ENCODE assay signal across 41 cellular contexts in the genomic region with DNA sequence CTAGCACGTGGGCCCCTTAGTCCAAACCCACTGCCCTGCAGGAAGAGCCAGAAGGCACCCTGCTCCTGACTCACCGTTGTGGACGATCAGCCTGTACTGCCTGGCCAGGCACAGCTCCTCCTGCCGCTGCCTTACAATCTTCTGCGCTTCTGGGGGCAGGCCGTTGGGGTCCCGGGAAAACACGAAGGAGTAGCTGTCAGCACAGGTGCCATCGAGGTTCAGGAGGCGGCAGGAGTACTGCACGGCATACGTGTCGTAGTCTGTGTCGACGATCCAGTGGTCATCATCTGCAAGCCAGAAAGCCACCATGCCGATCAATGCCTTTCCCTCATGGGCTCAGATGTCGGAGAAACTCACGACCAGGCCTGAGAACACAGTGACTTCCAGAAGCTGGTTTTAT. TPM values are rescaled to one million over a fixed set of nuclear protein-coding genes. Genes with fewer than 3 reads are reported as not detected.
"Had no signal": no experiment of that assay in that cellular context is flagged by ENCODE, and none has a peak within 500 bp of the region (broad histone marks: within the 10 kb centered on the region; RNA-seq: fewer than 3 reads in every experiment).

No MANE protein-coding gene starts in this region.

- FAIRE-seq: bronchial epithelial cell, TTC549 had no signal

- H3K9me3 Mint-ChIP-seq: activated B cell treated with CpG ODN at 0.5 μM for 24 hours; activated CD4-positive, alpha-beta memory T cell treated with anti-CD3 and anti-CD28 coated beads for 36 hours; activated CD4-positive, alpha-beta T cell treated with anti-CD3 and anti-CD28 coated beads, Interleukin-2, amount 10 ng/mL, durations not matched to agents 24 days and 14 days; activated CD8-positive, alpha-beta T cell treated with anti-CD3 and anti-CD28 coated beads for 36 hours; activated naive CD4-positive, alpha-beta T cell treated with anti-CD3 and anti-CD28 coated beads, Interleukin-2, amount 10 ng/mL, durations not matched to agents 7 days and 5 days; activated naive CD4-positive, alpha-beta T cell treated with anti-CD3 and anti-CD28 coated beads, Interleukin-2, amount 50 U/mL, for 24 hours; activated naive CD8-positive, alpha-beta T cell treated with anti-CD3 and anti-CD28 coated beads, Interleukin-2, amount 10 ng/mL, durations not matched to agents 7 days and 5 days; activated naive CD8-positive, alpha-beta T cell treated with anti-CD3 and anti-CD28 coated beads, Interleukin-2, amount 50 U/mL, for 24 hours; activated T-cell treated with anti-CD3 and anti-CD28 coated beads, Interleukin-2, amount 50 U/mL, for 4 hours; activated T-cell treated with anti-CD3 and anti-CD28 coated beads, Interleukin-2, amount 50 U/mL, for 72 hours; activated T-helper 1 cell treated with anti-CD3 and anti-CD28 coated beads, Interleukin-12 subunit alpha, Interleukin-12 subunit beta, Interleukin-2, Interleukin-4 antibody, amounts not matched to agents 30 ng/mL and 10 ng/mL and 1 ng/mL, durations not matched to agents 14 hours and 24 hours and 36 hours; activated T-helper 2 cell treated with anti-CD3 and anti-CD28 coated beads, Interferon-gamma antibody, Interleukin-2, Interleukin-4, amounts not matched to agents 10 μg/mL and 5 μg/mL and 100 μg/mL, durations not matched to agents 14 hours and 24 hours and 36 hours; brain; central memory CD8-positive, alpha-beta T cell; T-helper 1 cell treated with Interleukin-12 subunit alpha and Interleukin-12 subunit beta and Interleukin-4 antibody, amounts not matched to agents 30 μg/mL and 1 μg/mL, for 36 hours; T-helper 2 cell treated with Interferon-gamma antibody and Interleukin-4, amounts not matched to agents 5 μg/mL and 100 μg/mL, for 36 hours had no signal

- H3K36me3 ChIP-seq: ascending aorta, cardiac muscle cell had no signal

- H3K27ac ChIP-seq: ascending aorta, cardiac muscle cell, VCaP had no signal

- H3K36me3 Mint-ChIP-seq: activated CD4-positive, alpha-beta memory T cell treated with anti-CD3 and anti-CD28 coated beads for 36 hours; activated naive CD4-positive, alpha-beta T cell treated with anti-CD3 and anti-CD28 coated beads, Interleukin-2, amount 10 ng/mL, durations not matched to agents 7 days and 5 days; activated naive CD4-positive, alpha-beta T cell treated with anti-CD3 and anti-CD28 coated beads, Interleukin-2, amount 50 U/mL, for 24 hours; activated naive CD8-positive, alpha-beta T cell; activated naive CD8-positive, alpha-beta T cell treated with anti-CD3 and anti-CD28 coated beads, Interleukin-2, amount 10 ng/mL, durations not matched to agents 7 days and 5 days; brain had no signal

- H3K27me3 ChIP-seq: ascending aorta had no signal

- H3K4me1 Mint-ChIP-seq: activated B cell treated with CpG ODN at 0.5 μM for 24 hours; activated CD4-positive, alpha-beta T cell treated with anti-CD3 and anti-CD28 coated beads, Interleukin-2, amount 10 ng/mL, durations not matched to agents 24 days and 14 days; activated naive CD4-positive, alpha-beta T cell treated with anti-CD3 and anti-CD28 coated beads, Interleukin-2, amount 10 ng/mL, durations not matched to agents 7 days and 5 days; activated naive CD4-positive, alpha-beta T cell treated with anti-CD3 and anti-CD28 coated beads, Interleukin-2, amount 50 U/mL, for 24 hours; activated naive CD8-positive, alpha-beta T cell treated with anti-CD3 and anti-CD28 coated beads, Interleukin-2, amount 10 ng/mL, durations not matched to agents 7 days and 5 days; activated naive CD8-positive, alpha-beta T cell treated with anti-CD3 and anti-CD28 coated beads, Interleukin-2, amount 50 U/mL, for 24 hours; brain; central memory CD8-positive, alpha-beta T cell had no signal

- H3K4me1 ChIP-seq: ascending aorta had no signal

- H3K27me3 Mint-ChIP-seq: activated CD4-positive, alpha-beta memory T cell treated with anti-CD3 and anti-CD28 coated beads for 36 hours had no signal

- DNase-seq: activated B cell treated with CpG ODN at 0.5 μM for 24 hours; activated CD4-positive, alpha-beta memory T cell treated with anti-CD3 and anti-CD28 coated beads for 36 hours; activated CD4-positive, alpha-beta T cell treated with anti-CD3 and anti-CD28 coated beads for 4 hours; activated CD4-positive, alpha-beta T cell treated with anti-CD3 and anti-CD28 coated beads, Interleukin-2, amount 10 ng/mL, durations not matched to agents 24 days and 14 days; activated CD4-positive, alpha-beta T cell treated with anti-CD3 and anti-CD28 coated beads, Interleukin-2, amount 50 U/mL, for 1 hour; activated CD4-positive, alpha-beta T cell treated with anti-CD3 and anti-CD28 coated beads, Interleukin-2, amount 50 U/mL, for 4 hours; activated CD4-positive, CD25-positive, alpha-beta regulatory T cell treated with anti-CD3 and anti-CD28 coated beads, Interleukin-2, amount 50 U/mL, for 72 hours; activated CD8-positive, alpha-beta memory T cell treated with anti-CD3 and anti-CD28 coated beads, Interleukin-2, amount 50 U/mL, for 4 hours; activated CD8-positive, alpha-beta T cell treated with anti-CD3 and anti-CD28 coated beads for 36 hours; activated effector memory CD4-positive, alpha-beta T cell treated with Interleukin-2 at 50 U/mL for 16 hours; activated gamma-delta T cell; activated naive CD4-positive, alpha-beta T cell treated with anti-CD3 and anti-CD28 coated beads, Interleukin-2, amount 10 ng/mL, durations not matched to agents 7 days and 5 days; activated naive CD4-positive, alpha-beta T cell treated with Interleukin-2 at 50 U/mL for 16 hours; activated naive CD8-positive, alpha-beta T cell treated with anti-CD3 and anti-CD28 coated beads, Interleukin-2, amount 10 ng/mL, durations not matched to agents 7 days and 5 days; activated naive CD8-positive, alpha-beta T cell treated with anti-CD3 and anti-CD28 coated beads, Interleukin-2, amount 50 U/mL, for 24 hours; activated T-cell treated with anti-CD3 and anti-CD28 coated beads for 4 hours; activated T-cell treated with anti-CD3 and anti-CD28 coated beads, Interleukin-2, amount 50 U/mL, for 1 hour; activated T-cell treated with anti-CD3 and anti-CD28 coated beads, Interleukin-2, amount 50 U/mL, for 4 hours; activated T-cell treated with anti-CD3 and anti-CD28 coated beads, Interleukin-2, amount 50 U/mL, for 72 hours; amygdala; anterior cingulate cortex; caudate nucleus; cerebellar nuclear complex; T-helper 1 cell; T-helper 2 cell; T-helper 9 cell had no signal

- H3K4me3 Mint-ChIP-seq: activated B cell treated with CpG ODN at 0.5 μM for 24 hours; activated CD4-positive, alpha-beta memory T cell treated with anti-CD3 and anti-CD28 coated beads for 36 hours; activated CD4-positive, alpha-beta T cell treated with anti-CD3 and anti-CD28 coated beads, Interleukin-2, amount 10 ng/mL, durations not matched to agents 24 days and 14 days; activated CD8-positive, alpha-beta T cell treated with anti-CD3 and anti-CD28 coated beads for 36 hours; activated naive CD4-positive, alpha-beta T cell treated with anti-CD3 and anti-CD28 coated beads, Interleukin-2, amount 10 ng/mL, durations not matched to agents 7 days and 5 days; activated naive CD4-positive, alpha-beta T cell treated with anti-CD3 and anti-CD28 coated beads, Interleukin-2, amount 50 U/mL, for 24 hours; activated naive CD8-positive, alpha-beta T cell; activated naive CD8-positive, alpha-beta T cell treated with anti-CD3 and anti-CD28 coated beads, Interleukin-2, amount 10 ng/mL, durations not matched to agents 7 days and 5 days; activated naive CD8-positive, alpha-beta T cell treated with anti-CD3 and anti-CD28 coated beads, Interleukin-2, amount 50 U/mL, for 24 hours; activated T-cell treated with anti-CD3 and anti-CD28 coated beads, Interleukin-2, amount 50 U/mL, for 4 hours; activated T-cell treated with anti-CD3 and anti-CD28 coated beads, Interleukin-2, amount 50 U/mL, for 72 hours; activated T-helper 1 cell treated with anti-CD3 and anti-CD28 coated beads, Interleukin-12 subunit alpha, Interleukin-12 subunit beta, Interleukin-2, Interleukin-4 antibody, amounts not matched to agents 30 ng/mL and 10 ng/mL and 1 ng/mL, durations not matched to agents 14 hours and 24 hours and 36 hours; brain; central memory CD8-positive, alpha-beta T cell; T-helper 1 cell treated with Interleukin-12 subunit alpha and Interleukin-12 subunit beta and Interleukin-4 antibody, amounts not matched to agents 30 μg/mL and 1 μg/mL, for 36 hours; T-helper 2 cell treated with Interferon-gamma antibody and Interleukin-4, amounts not matched to agents 5 μg/mL and 100 μg/mL, for 36 hours had no signal

- ATAC-seq: activated CD8-positive, alpha-beta T cell treated with anti-CD3 and anti-CD28 coated beads for 36 hours; activated naive CD8-positive, alpha-beta T cell treated with anti-CD3 and anti-CD28 coated beads, Interleukin-2, amount 50 U/mL, for 24 hours; activated T-cell treated with anti-CD3 and anti-CD28 coated beads, Interleukin-2, amount 50 U/mL, for 4 hours; activated T-cell treated with anti-CD3 and anti-CD28 coated beads, Interleukin-2, amount 50 U/mL, for 72 hours had no signal

- H3K9me3 ChIP-seq: ascending aorta had no signal

- H3K27ac Mint-ChIP-seq: activated B cell treated with CpG ODN at 0.5 μM for 24 hours; activated CD4-positive, alpha-beta memory T cell treated with anti-CD3 and anti-CD28 coated beads for 36 hours; activated CD4-positive, alpha-beta T cell treated with anti-CD3 and anti-CD28 coated beads, Interleukin-2, amount 10 ng/mL, durations not matched to agents 24 days and 14 days; activated CD8-positive, alpha-beta T cell treated with anti-CD3 and anti-CD28 coated beads for 36 hours; activated naive CD4-positive, alpha-beta T cell treated with anti-CD3 and anti-CD28 coated beads, Interleukin-2, amount 10 ng/mL, durations not matched to agents 7 days and 5 days; activated naive CD4-positive, alpha-beta T cell treated with anti-CD3 and anti-CD28 coated beads, Interleukin-2, amount 50 U/mL, for 24 hours; activated naive CD8-positive, alpha-beta T cell; activated naive CD8-positive, alpha-beta T cell treated with anti-CD3 and anti-CD28 coated beads, Interleukin-2, amount 10 ng/mL, durations not matched to agents 7 days and 5 days; activated naive CD8-positive, alpha-beta T cell treated with anti-CD3 and anti-CD28 coated beads, Interleukin-2, amount 50 U/mL, for 24 hours; activated T-cell treated with anti-CD3 and anti-CD28 coated beads, Interleukin-2, amount 50 U/mL, for 72 hours; activated T-helper 1 cell treated with anti-CD3 and anti-CD28 coated beads, Interleukin-12 subunit alpha, Interleukin-12 subunit beta, Interleukin-2, Interleukin-4 antibody, amounts not matched to agents 30 ng/mL and 10 ng/mL and 1 ng/mL, durations not matched to agents 14 hours and 24 hours and 36 hours; activated T-helper 2 cell treated with anti-CD3 and anti-CD28 coated beads, Interferon-gamma antibody, Interleukin-2, Interleukin-4, amounts not matched to agents 10 μg/mL and 5 μg/mL and 100 μg/mL, durations not matched to agents 14 hours and 24 hours and 36 hours; T-helper 1 cell treated with Interleukin-12 subunit alpha and Interleukin-12 subunit beta and Interleukin-4 antibody, amounts not matched to agents 30 μg/mL and 1 μg/mL, for 36 hours; T-helper 2 cell treated with Interferon-gamma antibody and Interleukin-4, amounts not matched to agents 5 μg/mL and 100 μg/mL, for 36 hours had no signal

- H3K4me3 ChIP-seq: ascending aorta, cardiac muscle cell had no signal

RNA-seq across cellular contexts. Expression of a gene that starts 7.3 kb away (rescaled TPM):
- total RNA-seq: activated B cell treated with CpG ODN at 0.5 μM for 24 hours; activated CD4-positive, alpha-beta memory T cell treated with anti-CD3 and anti-CD28 coated beads for 36 hours; activated CD4-positive, alpha-beta T cell treated with anti-CD3 and anti-CD28 coated beads, Interleukin-2, amount 10 ng/mL, durations not matched to agents 24 days and 14 days; activated CD8-positive, alpha-beta memory T cell treated with anti-CD3 and anti-CD28 coated beads for 36 hours; activated CD8-positive, alpha-beta T cell treated with anti-CD3 and anti-CD28 coated beads for 36 hours; activated naive CD8-positive, alpha-beta T cell treated with anti-CD3 and anti-CD28 coated beads, Interleukin-2, amount 10 ng/mL, durations not matched to agents 7 days and 5 days; activated T-cell treated with anti-CD3 and anti-CD28 coated beads, Interleukin-2, amount 50 U/mL, for 72 hours; activated T-helper 1 cell treated with anti-CD3 and anti-CD28 coated beads, Interleukin-12 subunit alpha, Interleukin-12 subunit beta, Interleukin-2, Interleukin-4 antibody, amounts not matched to agents 30 ng/mL and 10 ng/mL and 1 ng/mL, durations not matched to agents 14 hours and 24 hours and 36 hours; activated T-helper 2 cell treated with anti-CD3 and anti-CD28 coated beads, Interferon-gamma antibody, Interleukin-2, Interleukin-4, amounts not matched to agents 10 μg/mL and 5 μg/mL and 100 μg/mL, durations not matched to agents 14 hours and 24 hours and 36 hours; bronchial epithelial cell; cardiac muscle cell had no signal

RNA-seq across cellular contexts. Expression of a gene that starts 18.6 kb away (rescaled TPM):
- total RNA-seq: activated B cell treated with CpG ODN at 0.5 μM for 24 hours; activated CD4-positive, alpha-beta memory T cell treated with anti-CD3 and anti-CD28 coated beads for 36 hours; activated CD4-positive, alpha-beta T cell treated with anti-CD3 and anti-CD28 coated beads, Interleukin-2, amount 10 ng/mL, durations not matched to agents 24 days and 14 days; activated CD8-positive, alpha-beta memory T cell treated with anti-CD3 and anti-CD28 coated beads for 36 hours; activated CD8-positive, alpha-beta T cell treated with anti-CD3 and anti-CD28 coated beads for 36 hours; activated naive CD8-positive, alpha-beta T cell treated with anti-CD3 and anti-CD28 coated beads, Interleukin-2, amount 10 ng/mL, durations not matched to agents 7 days and 5 days; activated T-cell treated with anti-CD3 and anti-CD28 coated beads, Interleukin-2, amount 50 U/mL, for 4 hours; activated T-cell treated with anti-CD3 and anti-CD28 coated beads, Interleukin-2, amount 50 U/mL, for 72 hours; activated T-helper 1 cell treated with anti-CD3 and anti-CD28 coated beads, Interleukin-12 subunit alpha, Interleukin-12 subunit beta, Interleukin-2, Interleukin-4 antibody, amounts not matched to agents 30 ng/mL and 10 ng/mL and 1 ng/mL, durations not matched to agents 14 hours and 24 hours and 36 hours; activated T-helper 2 cell treated with anti-CD3 and anti-CD28 coated beads, Interferon-gamma antibody, Interleukin-2, Interleukin-4, amounts not matched to agents 10 μg/mL and 5 μg/mL and 100 μg/mL, durations not matched to agents 14 hours and 24 hours and 36 hours; ascending aorta; bronchial epithelial cell; cardiac muscle cell had no signal
- polyA plus RNA-seq: adipose tissue had no signal

RNA-seq across cellular contexts. Expression of a gene that starts 27.3 kb away (rescaled TPM):
- total RNA-seq: activated B cell treated with CpG ODN at 0.5 μM for 24 hours; activated CD4-positive, alpha-beta memory T cell treated with anti-CD3 and anti-CD28 coated beads for 36 hours; activated CD4-positive, alpha-beta T cell treated with anti-CD3 and anti-CD28 coated beads, Interleukin-2, amount 10 ng/mL, durations not matched to agents 24 days and 14 days; activated CD8-positive, alpha-beta memory T cell treated with anti-CD3 and anti-CD28 coated beads for 36 hours; activated CD8-positive, alpha-beta T cell treated with anti-CD3 and anti-CD28 coated beads for 36 hours; activated naive CD8-positive, alpha-beta T cell treated with anti-CD3 and anti-CD28 coated beads, Interleukin-2, amount 10 ng/mL, durations not matched to agents 7 days and 5 days; activated T-cell treated with anti-CD3 and anti-CD28 coated beads, Interleukin-2, amount 50 U/mL, for 4 hours; activated T-cell treated with anti-CD3 and anti-CD28 coated beads, Interleukin-2, amount 50 U/mL, for 72 hours; activated T-helper 1 cell treated with anti-CD3 and anti-CD28 coated beads, Interleukin-12 subunit alpha, Interleukin-12 subunit beta, Interleukin-2, Interleukin-4 antibody, amounts not matched to agents 30 ng/mL and 10 ng/mL and 1 ng/mL, durations not matched to agents 14 hours and 24 hours and 36 hours; activated T-helper 2 cell treated with anti-CD3 and anti-CD28 coated beads, Interferon-gamma antibody, Interleukin-2, Interleukin-4, amounts not matched to agents 10 μg/mL and 5 μg/mL and 100 μg/mL, durations not matched to agents 14 hours and 24 hours and 36 hours; ascending aorta; bronchial epithelial cell; cardiac muscle cell had no signal
- polyA plus RNA-seq: cardiac muscle cell had no signal
